ENCODE assay signal across 13 cellular contexts in the genomic region with DNA sequence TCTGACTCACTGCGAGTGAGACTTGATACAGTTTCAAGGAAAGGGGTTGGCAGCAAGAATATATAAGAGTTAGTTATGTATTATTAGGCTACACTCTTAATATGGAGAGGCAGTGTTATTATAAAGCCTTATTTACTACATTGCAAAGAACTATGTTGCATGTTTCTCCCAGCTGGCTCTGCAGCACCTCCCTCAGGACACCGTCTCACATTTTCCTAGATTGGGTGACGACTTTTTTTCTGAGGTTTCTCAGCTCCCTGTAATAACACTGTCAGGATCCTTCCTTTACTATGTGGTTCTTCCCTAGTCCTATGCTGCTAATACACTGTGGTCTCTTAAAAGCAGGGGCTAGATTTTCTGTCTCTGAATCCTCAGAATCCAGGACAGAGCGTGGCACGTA.
DNase-seq lines count a peak whose midpoint lies in the region; ATAC-seq, FAIRE-seq and TF ChIP-seq lines count a peak whose summit lies in the region.
"Had no signal": no experiment of that assay in that cellular context is flagged by ENCODE, and none has a peak within 500 bp of the region (broad histone marks: within the 10 kb centered on the region; RNA-seq: fewer than 3 reads in every experiment).

No MANE protein-coding gene starts in this region.

- H3K4me2 ChIP-seq in astrocyte (ENCODE audit: low read length): no peak overlapping the region

- no peaks in the 10 kb centered on the region for H3K36me3 Mint-ChIP-seq in astrocyte (ENCODE audit: low read depth, unreplicated experiment)

- no peaks in the 10 kb centered on the region for H3K27me3 ChIP-seq in BJ (ENCODE audit: control insufficient read depth, insufficient read depth, low read length)
- no peaks in the 10 kb centered on the region for H3K27me3 ChIP-seq in astrocyte (ENCODE audit: insufficient read depth, low read length)
- H3K27me3 ChIP-seq: MG63 had no signal

- no peak overlapping the region for H3K27ac ChIP-seq in astrocyte (ENCODE audit: low read depth, low read length)

- POLR2A ChIA-PET in BJ (lab: Charles Lee): no interaction called here

- no peak for ATAC-seq in GM19023 (IDR thresholded peaks at IDR 0.05; ENCODE audit: unreplicated experiment)
- no peak for ATAC-seq in HG02852 (IDR thresholded peaks at IDR 0.05; ENCODE audit: unreplicated experiment)
- ATAC-seq: right cardiac atrium had no signal

- peaks cover under 1% of the 10 kb centered on the region for H3K4me1 Mint-ChIP-seq in astrocyte (ENCODE audit: low read depth, unreplicated experiment)

- no peaks in the 10 kb centered on the region for H4K20me1 ChIP-seq in astrocyte (ENCODE audit: insufficient read depth, low read length)

- TF ChIP-seq CTCF in BJ (IDR thresholded peaks at IDR 0.05; ENCODE audit: insufficient read depth, low read depth, low read length) (peak; percentile 33; the same call in 1 of the 2 replicates), astrocyte (IDR thresholded peaks at IDR 0.05; ENCODE audit: insufficient read depth, low read depth, low read length) (peak; percentile 17)

- H3K9me3 Mint-ChIP-seq in astrocyte (ENCODE audit: unreplicated experiment): peaks cover 7% of the 10 kb centered on the region

- H2AFZ ChIP-seq in astrocyte (ENCODE audit: low read depth, low read length): no peak overlapping the region

- no peak overlapping the region for H3K27ac Mint-ChIP-seq in astrocyte (ENCODE audit: unreplicated experiment)

- H3K4me1 ChIP-seq in astrocyte (ENCODE audit: insufficient read depth, low read length): no peaks in the 10 kb centered on the region

- no peak overlapping the region for H3K4me3 ChIP-seq in BJ (ENCODE audit: low read depth, low read length)
- no peak overlapping the region for H3K4me3 ChIP-seq in astrocyte (ENCODE audit: insufficient read depth, low read depth, low read length)
- H3K4me3 ChIP-seq: MG63 had no signal

- no peak for FAIRE-seq in astrocyte (lab: Jason Lieb, UNC)
- FAIRE-seq: RCC 7860 had no signal

- no peak for DNase-seq in BJ (ENCODE audit: low read depth)
- no peak for DNase-seq in astrocyte (ENCODE audit: low read depth)
- DNase-seq in iPS-NIHi7 (ENCODE audit: extremely low spot score): peak; percentile 55
- no peak for DNase-seq in H4 (ENCODE audit: low spot score)
- no peak for DNase-seq in GM19238 (ENCODE audit: insufficient read length, low spot score)
- DNase-seq: MG63, NCI-H2227 treated with DMSO at 0.1 percent for 48 hours, right cardiac atrium, T-helper 9 cell had no signal

- H3K4me3 Mint-ChIP-seq in astrocyte (ENCODE audit: unreplicated experiment): no peak overlapping the region

- H3K9ac ChIP-seq in astrocyte (ENCODE audit: low read length): no peak overlapping the region

- TF ChIP-seq EP300 in Ishikawa (IDR thresholded peaks at IDR 0.05; ENCODE audit: borderline replicate concordance): no peak

- CTCF ChIA-PET in BJ (lab: Yijun Ruan, JAX): interaction anchor here (0.8 to 2.3 kb wide), 7 partner anchors 10 to 154 kb away, joined by 3 to 12 read pairs (median 3); a partner anchor contains a TSS

- H3K79me2 ChIP-seq in astrocyte (ENCODE audit: insufficient read depth, low read length): no peaks in the 10 kb centered on the region

- H3K36me3 ChIP-seq in BJ (ENCODE audit: control insufficient read depth, insufficient read depth, low read length) (no peaks in the 10 kb centered on the region), astrocyte (ENCODE audit: insufficient read depth, low read length) (no peaks in the 10 kb centered on the region)
- H3K36me3 ChIP-seq: MG63 had no signal

- peak; percentile 10; the same call in 1 of the 2 replicates for TF ChIP-seq RAD21 in Ishikawa (IDR thresholded peaks at IDR 0.05; ENCODE audit: low read depth)

- peaks cover 6% of the 10 kb centered on the region for H3K27me3 Mint-ChIP-seq in astrocyte (ENCODE audit: low read depth, unreplicated experiment)

- no peaks in the 10 kb centered on the region for H3K9me3 ChIP-seq in astrocyte (ENCODE audit: insufficient read depth, low read depth, low read length)

TF ChIP-seq in Ishikawa, 13 proteins besides CTCF, POLR2A, EP300 and RAD21:
- TF ChIP-seq, protein P1, sequence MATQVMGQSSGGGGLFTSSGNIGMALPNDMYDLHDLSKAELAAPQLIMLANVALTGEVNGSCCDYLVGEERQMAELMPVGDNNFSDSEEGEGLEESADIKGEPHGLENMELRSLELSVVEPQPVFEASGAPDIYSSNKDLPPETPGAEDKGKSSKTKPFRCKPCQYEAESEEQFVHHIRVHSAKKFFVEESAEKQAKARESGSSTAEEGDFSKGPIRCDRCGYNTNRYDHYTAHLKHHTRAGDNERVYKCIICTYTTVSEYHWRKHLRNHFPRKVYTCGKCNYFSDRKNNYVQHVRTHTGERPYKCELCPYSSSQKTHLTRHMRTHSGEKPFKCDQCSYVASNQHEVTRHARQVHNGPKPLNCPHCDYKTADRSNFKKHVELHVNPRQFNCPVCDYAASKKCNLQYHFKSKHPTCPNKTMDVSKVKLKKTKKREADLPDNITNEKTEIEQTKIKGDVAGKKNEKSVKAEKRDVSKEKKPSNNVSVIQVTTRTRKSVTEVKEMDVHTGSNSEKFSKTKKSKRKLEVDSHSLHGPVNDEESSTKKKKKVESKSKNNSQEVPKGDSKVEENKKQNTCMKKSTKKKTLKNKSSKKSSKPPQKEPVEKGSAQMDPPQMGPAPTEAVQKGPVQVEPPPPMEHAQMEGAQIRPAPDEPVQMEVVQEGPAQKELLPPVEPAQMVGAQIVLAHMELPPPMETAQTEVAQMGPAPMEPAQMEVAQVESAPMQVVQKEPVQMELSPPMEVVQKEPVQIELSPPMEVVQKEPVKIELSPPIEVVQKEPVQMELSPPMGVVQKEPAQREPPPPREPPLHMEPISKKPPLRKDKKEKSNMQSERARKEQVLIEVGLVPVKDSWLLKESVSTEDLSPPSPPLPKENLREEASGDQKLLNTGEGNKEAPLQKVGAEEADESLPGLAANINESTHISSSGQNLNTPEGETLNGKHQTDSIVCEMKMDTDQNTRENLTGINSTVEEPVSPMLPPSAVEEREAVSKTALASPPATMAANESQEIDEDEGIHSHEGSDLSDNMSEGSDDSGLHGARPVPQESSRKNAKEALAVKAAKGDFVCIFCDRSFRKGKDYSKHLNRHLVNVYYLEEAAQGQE (IDR thresholded peaks at IDR 0.05; ENCODE audit: low read depth): no peak
- TF ChIP-seq CREB1 (IDR thresholded peaks at IDR 0.05; ENCODE audit: low read depth) (no peak), YY1 (IDR thresholded peaks at IDR 0.05; ENCODE audit: low read depth) (no peak), FOXM1 (IDR thresholded peaks at IDR 0.05; ENCODE audit: borderline replicate concordance, low read depth) (no peak), TAF1 (IDR thresholded peaks at IDR 0.05; ENCODE audit: low read depth) (no peak), EGR1 (IDR thresholded peaks at IDR 0.05) (no peak), TEAD4 (IDR thresholded peaks at IDR 0.05) (no peak)
- TF ChIP-seq, protein P2, sequence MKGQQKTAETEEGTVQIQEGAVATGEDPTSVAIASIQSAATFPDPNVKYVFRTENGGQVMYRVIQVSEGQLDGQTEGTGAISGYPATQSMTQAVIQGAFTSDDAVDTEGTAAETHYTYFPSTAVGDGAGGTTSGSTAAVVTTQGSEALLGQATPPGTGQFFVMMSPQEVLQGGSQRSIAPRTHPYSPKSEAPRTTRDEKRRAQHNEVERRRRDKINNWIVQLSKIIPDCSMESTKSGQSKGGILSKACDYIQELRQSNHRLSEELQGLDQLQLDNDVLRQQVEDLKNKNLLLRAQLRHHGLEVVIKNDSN (IDR thresholded peaks at IDR 0.05): no peak
